ENCODE assay signal across 23 cellular contexts in genomic region chr12:16184691-16185090, GRCh38.
"Had no signal": no experiment of that assay in that cellular context is flagged by ENCODE, and none has a peak within 500 bp of the region (broad histone marks: within the 10 kb centered on the region; RNA-seq: fewer than 3 reads in every experiment).

No MANE protein-coding gene starts in this region.

- H3K9me3 Mint-ChIP-seq: type B pancreatic cell had no signal

- H3K27ac Mint-ChIP-seq: activated naive CD8-positive, alpha-beta T cell; activated T-helper 17 cell treated with anti-CD3 and anti-CD28 coated beads, Interleukin-2, amount 50 U/mL, for 72 hours; endodermal cell; natural killer cell treated with Interleukin-12 subunit alpha and Interleukin-12 subunit beta and Interleukin-15 and Interleukin-18, amount 100 ng/mL, for 72 hours; type B pancreatic cell had no signal

- H3K27me3 ChIP-seq: adrenal gland, esophagus squamous epithelium, gastrocnemius medialis, left lung, pancreas, testis had no signal

- H3K9me3 ChIP-seq: adrenal gland, esophagus squamous epithelium, gastrocnemius medialis, left lung, neutrophil, pancreas, psoas muscle, testis had no signal

- H3K27ac ChIP-seq: adrenal gland, esophagus squamous epithelium, gastrocnemius medialis, left lung, neutrophil, pancreas, psoas muscle, testis, WERI-Rb-1 had no signal

- H3K4me3 Mint-ChIP-seq: activated naive CD8-positive, alpha-beta T cell; activated T-helper 17 cell treated with anti-CD3 and anti-CD28 coated beads, Interleukin-2, amount 50 U/mL, for 72 hours; endodermal cell; natural killer cell treated with Interleukin-12 subunit alpha and Interleukin-12 subunit beta and Interleukin-15 and Interleukin-18, amount 100 ng/mL, for 72 hours; type B pancreatic cell had no signal

- H3K4me3 ChIP-seq: adrenal gland, esophagus squamous epithelium, gastrocnemius medialis, left lung, pancreas, psoas muscle, testis had no signal

- H3K4me1 ChIP-seq: adrenal gland, esophagus squamous epithelium, gastrocnemius medialis, left lung, pancreas, psoas muscle, testis had no signal

- H3K27me3 Mint-ChIP-seq: activated naive CD8-positive, alpha-beta T cell; activated T-helper 17 cell treated with anti-CD3 and anti-CD28 coated beads, Interleukin-2, amount 50 U/mL, for 72 hours; natural killer cell treated with Interleukin-12 subunit alpha and Interleukin-12 subunit beta and Interleukin-15 and Interleukin-18, amount 100 ng/mL, for 72 hours had no signal

- DNase-seq: activated CD4-positive, alpha-beta T cell treated with anti-CD3 and anti-CD28 coated beads for 1 hour; activated T-cell treated with anti-CD3 and anti-CD28 coated beads, Interleukin-2, amount 50 U/mL, for 1 hour; adrenal gland; cortex of kidney; endodermal cell; esophagus squamous epithelium; gastrocnemius medialis; head of caudate nucleus; hypothalamus; left lung; midbrain; pancreas; psoas muscle; small intestine; stimulated activated naive CD4-positive, alpha-beta T cell; T-helper 1 cell; testis; WERI-Rb-1 had no signal

- ATAC-seq: activated T-helper 17 cell treated with anti-CD3 and anti-CD28 coated beads, Interleukin-2, amount 50 U/mL, for 72 hours; gastrocnemius medialis; left lung; natural killer cell treated with Interleukin-12 subunit alpha and Interleukin-12 subunit beta and Interleukin-15 and Interleukin-18, amount 100 ng/mL, for 72 hours; pancreas; psoas muscle had no signal

- H3K4me1 Mint-ChIP-seq: activated T-helper 17 cell treated with anti-CD3 and anti-CD28 coated beads, Interleukin-2, amount 50 U/mL, for 72 hours had no signal

- H3K36me3 Mint-ChIP-seq: activated naive CD8-positive, alpha-beta T cell; natural killer cell treated with Interleukin-12 subunit alpha and Interleukin-12 subunit beta and Interleukin-15 and Interleukin-18, amount 100 ng/mL, for 72 hours; type B pancreatic cell had no signal

- H3K36me3 ChIP-seq: adrenal gland, esophagus squamous epithelium, gastrocnemius medialis, left lung, neutrophil, pancreas, WERI-Rb-1 had no signal
